1 cellular context compared by ENCODE assay signal in genomic region chr9:676780-677458, GRCh38.
TF ChIP-seq lines count a peak whose summit lies in the region.

No MANE protein-coding gene starts in this region.

TF ChIP-seq in HepG2, 621 proteins besides CTCF, POLR2A, EP300 and RAD21 (continued from another document and continues in another):
- TF ChIP-seq ZNF503 (CRISPR knock-in tag; IDR thresholded peaks at IDR 0.05) (peak; percentile 89; the same call in 1 of the 2 replicates), SOX5 (CRISPR knock-in tag; IDR thresholded peaks at IDR 0.05; ENCODE audit: borderline replicate concordance) (peak; percentile 95), ZNF207 (IDR thresholded peaks at IDR 0.05; ENCODE audit: borderline replicate concordance) (no peak), ZNF333 (CRISPR knock-in tag; IDR thresholded peaks at IDR 0.05; ENCODE audit: borderline replicate concordance) (no peak), ELF3 (CRISPR knock-in tag; IDR thresholded peaks at IDR 0.05) (peak; percentile 64; the same call in 1 of the 2 replicates), ZNF557 (CRISPR knock-in tag; IDR thresholded peaks at IDR 0.05) (no peak), ZNF326 (CRISPR knock-in tag; IDR thresholded peaks at IDR 0.05; ENCODE audit: borderline replicate concordance) (no peak), ZNF354B (CRISPR knock-in tag; IDR thresholded peaks at IDR 0.05) (no peak), MIXL1 (CRISPR knock-in tag; IDR thresholded peaks at IDR 0.05) (peak; percentile 94), ZNF768 (CRISPR knock-in tag; IDR thresholded peaks at IDR 0.05) (no peak), TBL1XR1 (IDR thresholded peaks at IDR 0.05; ENCODE audit: borderline replicate concordance, low read length, partially characterized antibody) (peak; percentile 57), ATF3 (CRISPR knock-in tag; IDR thresholded peaks at IDR 0.05) (peak; percentile 68), ZNF33B (CRISPR knock-in tag; IDR thresholded peaks at IDR 0.05) (no peak), IRF2 (CRISPR knock-in tag; IDR thresholded peaks at IDR 0.05) (peak; percentile 67; the same call in 1 of the 2 replicates), FOXP4 (CRISPR knock-in tag; IDR thresholded peaks at IDR 0.05) (peak; percentile 84), YY1 (IDR thresholded peaks at IDR 0.05; ENCODE audit: insufficient read depth, insufficient replicate concordance, low read depth, low read length) (no peak), RCOR2 (CRISPR knock-in tag; IDR thresholded peaks at IDR 0.05) (peak; percentile 75; the same call in 1 of the 2 replicates), FIP1L1 (IDR thresholded peaks at IDR 0.05; ENCODE audit: borderline replicate concordance, insufficient read depth, low read depth, low read length) (no peak), ZBTB43 (CRISPR knock-in tag; conservative IDR thresholded peaks at IDR 0.05) (peak; percentile 81), GATAD1 (CRISPR knock-in tag; IDR thresholded peaks at IDR 0.05) (0 out of 2 replicates have a peak, but pooled peaks have one; percentile 26), ARID5B (CRISPR knock-in tag; IDR thresholded peaks at IDR 0.05) (peak; percentile 95), KMT2B (CRISPR knock-in tag; IDR thresholded peaks at IDR 0.05) (peak; percentile 55; the same call in 1 of the 2 replicates), ATF4 (CRISPR knock-in tag; IDR thresholded peaks at IDR 0.05) (peak in 1 of 2 experiments; percentile 97; a peak in 2 of 4 replicates), ZNF816 (CRISPR knock-in tag; IDR thresholded peaks at IDR 0.05; ENCODE audit: borderline replicate concordance) (no peak), TFAP4 (IDR thresholded peaks at IDR 0.05; ENCODE audit: borderline replicate concordance, low read depth) (peak; percentile 20; the same call in 1 of the 2 replicates), NFKBIZ (CRISPR knock-in tag; IDR thresholded peaks at IDR 0.05) (0 out of 2 replicates have a peak, but pooled peaks have one; percentile 22), SOX13 (IDR thresholded peaks at IDR 0.05) (peak; percentile 61; the same call in 1 of the 2 replicates), SOX13 (CRISPR knock-in tag; conservative IDR thresholded peaks at IDR 0.05 in 1 of 2, IDR thresholded peaks at IDR 0.05 in 1 of 2) (peak in 1 of 2 experiments; percentile 93; a peak in 2 of 4 replicates), HCFC1 (IDR thresholded peaks at IDR 0.05; ENCODE audit: low read depth, low read length) (no peak), GATA4 (IDR thresholded peaks at IDR 0.05; ENCODE audit: borderline replicate concordance, low read depth) (peak; percentile 93), SIX4 (CRISPR knock-in tag; IDR thresholded peaks at IDR 0.05) (peak; percentile 62; the same call in 1 of the 2 replicates), HDAC2 (CRISPR knock-in tag; IDR thresholded peaks at IDR 0.05) (peak; percentile 80), PBX2 (CRISPR knock-in tag; IDR thresholded peaks at IDR 0.05) (no peak), DPF2 (CRISPR knock-in tag; IDR thresholded peaks at IDR 0.05; ENCODE audit: borderline replicate concordance, low read depth) (no peak; the same call in 1 of the 2 replicates), NR2F2 (IDR thresholded peaks at IDR 0.05; ENCODE audit: borderline replicate concordance, low read depth) (peak; percentile 90), HBP1 (CRISPR knock-in tag; IDR thresholded peaks at IDR 0.05; ENCODE audit: low read depth) (no peak), NCOA2 (CRISPR knock-in tag; IDR thresholded peaks at IDR 0.05) (peak; percentile 97), ATF1 (CRISPR knock-in tag; IDR thresholded peaks at IDR 0.05) (peak; percentile 53; the same call in 1 of the 2 replicates), ZNF460 (CRISPR knock-in tag; IDR thresholded peaks at IDR 0.05; ENCODE audit: borderline replicate concordance) (no peak), FOXA3 (CRISPR knock-in tag; IDR thresholded peaks at IDR 0.05) (peak; percentile 96), HMG20A (CRISPR knock-in tag; IDR thresholded peaks at IDR 0.05; ENCODE audit: borderline replicate concordance) (peak; percentile 81; the same call in 1 of the 2 replicates), HOMEZ (CRISPR knock-in tag; IDR thresholded peaks at IDR 0.05; ENCODE audit: low read depth) (peak; percentile 54; the same call in 1 of the 2 replicates)
